8 cellular contexts compared by ENCODE assay signal in the genomic region with DNA sequence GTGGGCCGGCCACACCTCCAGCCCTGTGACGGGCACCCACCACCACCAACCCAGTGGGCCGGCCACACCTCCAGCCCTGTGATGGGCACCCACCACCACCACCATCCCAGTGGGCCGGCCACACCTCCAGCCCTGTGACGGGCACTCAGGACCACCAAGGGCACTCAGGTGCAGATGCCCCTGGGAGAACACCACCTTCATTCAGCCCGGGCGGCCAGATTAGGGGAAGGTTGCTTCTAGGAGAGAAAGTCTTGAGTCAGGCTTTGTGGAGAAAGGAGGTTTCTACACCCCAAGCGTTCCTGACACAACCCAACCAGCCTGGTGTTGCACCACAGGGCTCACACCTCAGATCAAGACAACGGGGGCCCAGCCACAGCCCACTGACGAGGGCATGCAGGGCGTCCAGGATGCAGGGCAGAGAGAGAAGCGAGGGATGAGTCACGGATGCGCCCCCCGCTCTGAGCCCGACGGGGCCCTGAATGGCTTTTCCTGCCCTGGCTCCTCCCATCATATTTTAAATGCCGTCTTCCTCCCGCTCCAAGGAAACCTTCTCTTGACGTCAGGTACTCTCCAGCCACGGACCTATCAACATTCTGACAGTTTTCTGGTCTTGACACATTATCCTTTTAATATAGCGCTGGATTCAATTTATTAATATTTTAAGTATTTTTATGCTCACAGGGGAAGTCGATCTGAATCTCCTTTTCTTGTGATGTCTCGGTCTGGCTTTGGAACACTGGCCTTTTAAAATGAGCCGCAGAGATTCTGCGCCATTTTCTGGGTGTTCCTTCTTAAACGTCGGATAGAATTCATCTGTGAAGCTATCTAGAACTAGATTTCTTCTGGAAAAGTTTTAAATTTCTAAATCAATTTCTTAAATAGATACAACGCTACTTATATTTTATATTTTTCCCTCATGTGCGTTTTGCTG. TPM values are rescaled to one million over a fixed set of nuclear protein-coding genes. Genes with fewer than 3 reads are reported as not detected.
A peak's percentile ranks its signal among the peaks of the same experiment; 100 is the strongest.
DNase-seq lines count a peak whose midpoint lies in the region; ATAC-seq, FAIRE-seq and TF ChIP-seq lines count a peak whose summit lies in the region.

No MANE protein-coding gene starts in this region.

- no peaks in the 10 kb centered on the region for H3K36me3 ChIP-seq in hepatocyte (replicated peaks; ENCODE audit: insufficient read depth, low read depth)
- no peaks in the 10 kb centered on the region for H3K36me3 ChIP-seq in rectal smooth muscle tissue (ENCODE audit: control insufficient read depth, insufficient read depth, low read length)

- in situ Hi-C loops in ACHN (cut with HindIII; ENCODE audit: low pct_ligation_motif_present, low pct_unique_long_range_greater_than_20kb, low sequenced_read_pairs) (no loop called here), astrocyte of the spinal cord (cut with HindIII; ENCODE audit: low sequenced_read_pairs) (no loop called here)

- no peaks in the 10 kb centered on the region for H4K20me1 ChIP-seq in hepatocyte (ENCODE audit: insufficient read depth, poor library complexity, severe bottlenecking)

- 17% methylated on average over 28 of the region's 30 CpGs for WGBS in hepatocyte (ENCODE audit: low lambda C conversion rate, missing lambda C conversion rate)

- H3K9ac ChIP-seq in rectal smooth muscle tissue (ENCODE audit: low read length), result peak overlapping the region; percentile 34

- H3K4me3 ChIP-seq in astrocyte of the spinal cord (ENCODE audit: low read depth, low read length) (peak overlapping the region; percentile 43), hepatocyte (peak overlapping the region; percentile 51), rectal smooth muscle tissue (ENCODE audit: low read length) (peak overlapping the region; percentile 94)

- no peaks in the 10 kb centered on the region for H3K9me2 ChIP-seq in hepatocyte (replicated peaks; ENCODE audit: insufficient read depth)

- TF ChIP-seq CTCF in astrocyte of the spinal cord (IDR thresholded peaks at IDR 0.05; ENCODE audit: low read depth, low read length) (no peak), hepatocyte (IDR thresholded peaks at IDR 0.05; ENCODE audit: poor library complexity) (no peak)

- no peaks in the 10 kb centered on the region for H3K9me3 ChIP-seq in hepatocyte (ENCODE audit: low read depth)

- peak overlapping the region; percentile 93 for H3K27ac ChIP-seq in hepatocyte
- H3K27ac ChIP-seq in rectal smooth muscle tissue (ENCODE audit: low read depth, low read length), result peak overlapping the region; percentile 92

- peak; percentile 50 for DNase-seq in ACHN
- peak; percentile 65 for DNase-seq in NCI-H1694 (lab: John Stamatoyannopoulos, UW)
- peak; percentile 54 for DNase-seq in T-helper 22 cell (ENCODE audit: low read depth)
- peak; percentile 87 for DNase-seq in astrocyte of the spinal cord (ENCODE audit: low read depth, low spot score)
- peak; percentile 89 for DNase-seq in hepatocyte (ENCODE audit: low spot score)
- DNase-seq in urothelium cell line (ENCODE audit: low spot score), result peak; percentile 79

- H3K4me2 ChIP-seq in hepatocyte, result peak overlapping the region; percentile 88

- H2AFZ ChIP-seq in hepatocyte, result peak overlapping the region; percentile 35

- H3K4me1 ChIP-seq in hepatocyte (ENCODE audit: insufficient read depth), result peaks cover 13% of the 10 kb centered on the region
- H3K4me1 ChIP-seq in rectal smooth muscle tissue (ENCODE audit: control insufficient read depth, insufficient read depth, low read length), result no peaks in the 10 kb centered on the region

- no peaks in the 10 kb centered on the region for H3K27me3 ChIP-seq in hepatocyte
- H3K27me3 ChIP-seq in rectal smooth muscle tissue (ENCODE audit: control insufficient read depth, insufficient read depth, low read length), result no peaks in the 10 kb centered on the region

- peak; percentile 41 for ATAC-seq in GM19467 (IDR thresholded peaks at IDR 0.05; ENCODE audit: unreplicated experiment)

- FAIRE-seq in urothelium cell line (lab: Jason Lieb, UNC), result peak; percentile 68

- H3K79me2 ChIP-seq in hepatocyte, result no peaks in the 10 kb centered on the region

RNA-seq across cellular contexts. Expression of a gene that starts 0.6 kb away (rescaled TPM):
- 8.3 and 10.1 TPM in 2 replicates for total RNA-seq in hepatocyte
- 24.2 and 29.9 TPM in 2 replicates for polyA plus RNA-seq in hepatocyte

RNA-seq across cellular contexts. Expression of a gene that starts 29.5 kb away (rescaled TPM):
- 25.8 and 27.5 TPM in 2 replicates for total RNA-seq in hepatocyte
- 60.9 and 76.8 TPM in 2 replicates for polyA plus RNA-seq in hepatocyte

RNA-seq across cellular contexts. Expression of a gene that starts 43.7 kb away (rescaled TPM):
- 122 and 146 TPM in 2 replicates for total RNA-seq in hepatocyte
- 131 TPM in 2 replicates for polyA plus RNA-seq in hepatocyte

Comparison
In these comparisons a context has a peak if more than half of its experiments do, and no peak if none do; other contexts are left out.
1. Peak in every context shown above with its lines: DNase-seq, ATAC-seq, H3K4me3 ChIP-seq and H3K27ac ChIP-seq.
2. H3K4me3 ChIP-seq: peak in every context shown above with its lines; median percentile 94 in rectal smooth muscle tissue; 51 in hepatocyte; 43 in astrocyte of the spinal cord.